8 cellular contexts compared by ENCODE assay signal in genomic region chr5:32538031-32538547, GRCh38. TPM values are rescaled to one million over a fixed set of nuclear protein-coding genes. Genes with fewer than 3 reads are reported as not detected.
A peak's percentile ranks its signal among the peaks of the same experiment; 100 is the strongest.
DNase-seq lines count a peak whose midpoint lies in the region; ATAC-seq and TF ChIP-seq lines count a peak whose summit lies in the region.

No MANE protein-coding gene starts in this region.

- H3K4me3 ChIP-seq in fibroblast of the aortic adventitia (ENCODE audit: low read depth, low read length) = no peak overlapping the region

- no peak for TF ChIP-seq CTCF in fibroblast of the aortic adventitia (IDR thresholded peaks at IDR 0.05; ENCODE audit: insufficient read depth, low read length)

- DNase-seq in DMS153 (lab: John Stamatoyannopoulos, UW) (peak; percentile 17), DMS153 treated with DMSO at 0.1 percent for 48 hours (lab: John Stamatoyannopoulos, UW; ENCODE audit: unreplicated experiment) (no peak), NOMO-1 treated with dmso at 0.1 percent for 144 hours (lab: John Stamatoyannopoulos, UW; ENCODE audit: unreplicated experiment) (peak; percentile 31), fibroblast of the aortic adventitia (ENCODE audit: low read depth) (peak; percentile 39), LoVo (ENCODE audit: low spot score) (no peak), superior temporal gyrus (ENCODE audit: extremely low spot score) (no peak), NCI-H748 (lab: John Stamatoyannopoulos, UW; ENCODE audit: unreplicated experiment) (no peak)

- peak; percentile 79 for ATAC-seq in HG02943 (IDR thresholded peaks at IDR 0.05; ENCODE audit: low read depth, unreplicated experiment)

RNA-seq across cellular contexts. Expression of gene SUB1, which starts 47.3 kb away (rescaled TPM):
- total RNA-seq in fibroblast of the aortic adventitia (ENCODE audit: low replicate concordance) = 313 and 807 TPM in 2 replicates

Comparison
In these comparisons a context has a peak if more than half of its experiments do, and no peak if none do; other contexts are left out.
1. DNase-seq: peak in DMS153 (single experiment), NOMO-1 treated with dmso at 0.1 percent for 144 hours (single experiment) and fibroblast of the aortic adventitia (single experiment); none in DMS153 treated with DMSO at 0.1 percent for 48 hours (single experiment), LoVo (single experiment), superior temporal gyrus (single experiment) and NCI-H748 (single experiment).